In genomic region chr4:160373911-160374310, GRCh38 we compare ENCODE assay signal across 25 cellular contexts.
"Had no signal": no experiment of that assay in that cellular context is flagged by ENCODE, and none has a peak within 500 bp of the region (broad histone marks: within the 10 kb centered on the region; RNA-seq: fewer than 3 reads in every experiment).

No MANE protein-coding gene starts in this region.

- H3K9me3 ChIP-seq: colonic mucosa, prostate gland, right atrium auricular region, suprapubic skin, transverse colon, upper lobe of right lung, uterus had no signal

- H2AFZ ChIP-seq: neural progenitor cell had no signal

- ATAC-seq: left lobe of liver; naive thymus-derived CD4-positive, alpha-beta T cell; sciatic nerve; stimulated activated naive CD8-positive, alpha-beta T cell treated with anti-CD3 and anti-CD28 coated beads, Interleukin-15, amount 100 ng/mL, for 72 hours; upper lobe of right lung had no signal

- H3K4me1 ChIP-seq: colonic mucosa, esophagus squamous epithelium, neural progenitor cell, prostate gland, right atrium auricular region, suprapubic skin, transverse colon, upper lobe of right lung, uterus had no signal

- H3K9ac ChIP-seq: neural progenitor cell had no signal

- H3K36me3 ChIP-seq: colonic mucosa, esophagus squamous epithelium, neural progenitor cell, prostate gland, right atrium auricular region, suprapubic skin, transverse colon, upper lobe of right lung, uterus had no signal

- H3K4me3 ChIP-seq: colonic mucosa, esophagus squamous epithelium, neural progenitor cell, prostate gland, right atrium auricular region, smooth muscle cell, suprapubic skin, transverse colon, upper lobe of right lung, uterus had no signal

- DNase-seq: colonic mucosa; effector CD8-positive, alpha-beta T cell; endodermal cell; erythroblast; esophagus squamous epithelium; hypothalamus; mesendoderm; midbrain; naive thymus-derived CD4-positive, alpha-beta T cell; stimulated activated CD4-positive, alpha-beta T cell treated with anti-CD3 and anti-CD28 coated beads, Interleukin-12 subunit alpha, Interleukin-12 subunit beta, amount 100 ng/mL, for 4 hours; stimulated activated CD4-positive, alpha-beta T cell treated with anti-CD3 and anti-CD28 coated beads, Interleukin-1b, Interleukin-23, amount 100 ng/mL, for 48 hours; stimulated activated CD4-positive, alpha-beta T cell treated with anti-CD3 and anti-CD28 coated beads, Interleukin-4, amount 100 ng/mL, for 1 hour; stimulated activated CD8-positive, alpha-beta memory T cell treated with anti-CD3 and anti-CD28 coated beads, Interleukin-4, amount 100 ng/mL, for 48 hours; stimulated activated naive CD4-positive, alpha-beta T cell; stimulated activated naive CD8-positive, alpha-beta T cell treated with anti-CD3 and anti-CD28 coated beads, Interleukin-15, amount 100 ng/mL, for 72 hours; transverse colon; upper lobe of right lung; uterus had no signal

- H3K27me3 ChIP-seq: colonic mucosa, esophagus squamous epithelium, neural progenitor cell, right atrium auricular region, suprapubic skin, transverse colon, upper lobe of right lung, uterus had no signal

- H3K27ac ChIP-seq: colonic mucosa, esophagus squamous epithelium, neural progenitor cell, prostate gland, right atrium auricular region, suprapubic skin, transverse colon, upper lobe of right lung, uterus had no signal

- H3K4me2 ChIP-seq: neural progenitor cell, smooth muscle cell had no signal
